In genomic region chr9:109989296-109989695, GRCh38 we compare ENCODE assay signal across 1 cellular context.
TF ChIP-seq lines count a peak whose summit lies in the region.

No MANE protein-coding gene starts in this region.

TF ChIP-seq in SK-N-SH treated with all-trans-retinoic acid at 6 μM for 48 hours, 23 proteins besides CTCF, POLR2A, EP300 and RAD21 (continued from another document):
- TF ChIP-seq PATZ1 (CRISPR knock-in tag; IDR thresholded peaks at IDR 0.05; ENCODE audit: borderline replicate concordance) (no peak), ZNF8 (CRISPR knock-in tag; IDR thresholded peaks at IDR 0.05) (no peak)
